24 cellular contexts compared by ENCODE assay signal in genomic region chr10:132959296-132959961, GRCh38. TPM values are rescaled to one million over a fixed set of nuclear protein-coding genes. Genes with fewer than 3 reads are reported as not detected.
DNase-seq lines count a peak whose midpoint lies in the region; ATAC-seq and TF ChIP-seq lines count a peak whose summit lies in the region.
"Had no signal": no experiment of that assay in that cellular context is flagged by ENCODE, and none has a peak within 500 bp of the region (broad histone marks: within the 10 kb centered on the region; RNA-seq: fewer than 3 reads in every experiment).

No MANE protein-coding gene starts in this region.

- TF ChIP-seq EP300 in SK-N-SH (IDR thresholded peaks at IDR 0.05; ENCODE audit: borderline replicate concordance in 1 of 2, low read depth in 1 of 2, low read length in 1 of 2) = no peak

- CTCF ChIA-PET in SK-N-SH (lab: Yijun Ruan, JAX) = no interaction called here
- CTCF ChIA-PET in naive thymus-derived CD4-positive, alpha-beta T cell (lab: Charles Lee) = no interaction called here

- H3K27me3 ChIP-seq in SK-N-SH (ENCODE audit: insufficient read depth) = peaks cover 4% of the 10 kb centered on the region; the same call in 1 of the 2 replicates
- H3K27me3 ChIP-seq in right atrium auricular region = no peaks in the 10 kb centered on the region
- peaks cover 0 to 53% of the 10 kb centered on the region in 2 donors for H3K27me3 ChIP-seq in left lung
- H3K27me3 ChIP-seq in naive thymus-derived CD4-positive, alpha-beta T cell (ENCODE audit: control insufficient read depth in 2 of 2, insufficient read depth in 2 of 2, low read length in 2 of 2) = no peaks in the 10 kb centered on the region

- H4K20me1 ChIP-seq in SK-N-SH (ENCODE audit: insufficient read depth) = no peaks in the 10 kb centered on the region

- peak overlapping the region; percentile 63 for H3K27ac Mint-ChIP-seq in stimulated activated effector memory CD8-positive, alpha-beta T cell treated with anti-CD3 and anti-CD28 coated beads, Interleukin-12 subunit alpha, Interleukin-12 subunit beta, amount 100 ng/mL, for 72 hours
- no peak overlapping the region for H3K27ac Mint-ChIP-seq in naive thymus-derived CD4-positive, alpha-beta T cell
- H3K27ac Mint-ChIP-seq: B cell; CD4-positive, CD25-positive, alpha-beta regulatory T cell; GM23338 had no signal

- no peaks in the 10 kb centered on the region for H3K9me3 Mint-ChIP-seq in stimulated activated effector memory CD8-positive, alpha-beta T cell treated with anti-CD3 and anti-CD28 coated beads, Interleukin-12 subunit alpha, Interleukin-12 subunit beta, amount 100 ng/mL, for 72 hours
- H3K9me3 Mint-ChIP-seq in naive thymus-derived CD4-positive, alpha-beta T cell = peaks cover 0 to 2% (median 0%) of the 10 kb centered on the region in 11 donors
- H3K9me3 Mint-ChIP-seq: CD4-positive, CD25-positive, alpha-beta regulatory T cell; GM23338 had no signal

- no peaks in the 10 kb centered on the region for H3K9me2 ChIP-seq in SK-N-SH

- H3K4me1 ChIP-seq in SK-N-SH (ENCODE audit: control insufficient read depth in 1 of 2, insufficient read depth in 2 of 2, low read depth in 1 of 2, low read length in 1 of 2) (peaks cover 0 to 11% of the 10 kb centered on the region in 2 experiments; a peak in 1 of 4 replicates), right atrium auricular region (peaks cover 0 to 23% of the 10 kb centered on the region in 2 donors), left lung (peaks cover 0 to 14% of the 10 kb centered on the region in 2 donors)
- peaks cover 0 to 3% of the 10 kb centered on the region in 2 donors for H3K4me1 ChIP-seq in naive thymus-derived CD4-positive, alpha-beta T cell (ENCODE audit: control insufficient read depth in 2 of 2, insufficient read depth in 2 of 2, low read length in 2 of 2)

- no peaks in the 10 kb centered on the region for H3K9me3 ChIP-seq in SK-N-SH
- H3K9me3 ChIP-seq in right atrium auricular region = no peaks in the 10 kb centered on the region
- H3K9me3 ChIP-seq in left lung = no peaks in the 10 kb centered on the region
- H3K9me3 ChIP-seq in naive thymus-derived CD4-positive, alpha-beta T cell (ENCODE audit: control insufficient read depth in 2 of 3, low read length in 3 of 3) = no peaks in the 10 kb centered on the region

- intact Hi-C loops in cardiac septum (cut with DNase I) (no loop called here), left lung (cut with DNase I) (no loop called here)
- intact Hi-C loops in naive thymus-derived CD4-positive, alpha-beta T cell (cut with micrococcal nuclease) = no loop called here

- no peak overlapping the region for H3K9ac ChIP-seq in SK-N-SH

- H3K36me3 ChIP-seq in SK-N-SH (replicated peaks in 1 of 2; ENCODE audit: control insufficient read depth in 1 of 2, insufficient read depth in 2 of 2, low read length in 1 of 2) (no peaks in the 10 kb centered on the region), right atrium auricular region (no peaks in the 10 kb centered on the region), left lung (no peaks in the 10 kb centered on the region)
- H3K36me3 ChIP-seq in naive thymus-derived CD4-positive, alpha-beta T cell (ENCODE audit: control insufficient read depth in 2 of 3, insufficient read depth in 3 of 3, low read length in 3 of 3) = no peaks in the 10 kb centered on the region

- no peaks in the 10 kb centered on the region for H3K79me2 ChIP-seq in SK-N-SH (ENCODE audit: insufficient read depth)

- H3K4me1 Mint-ChIP-seq in stimulated activated effector memory CD8-positive, alpha-beta T cell treated with anti-CD3 and anti-CD28 coated beads, Interleukin-12 subunit alpha, Interleukin-12 subunit beta, amount 100 ng/mL, for 72 hours = peaks cover 24% of the 10 kb centered on the region
- peaks cover 7 to 18% (median 11%) of the 10 kb centered on the region in 7 donors for H3K4me1 Mint-ChIP-seq in naive thymus-derived CD4-positive, alpha-beta T cell

- TF ChIP-seq CTCF in SK-N-SH (IDR thresholded peaks at IDR 0.05) (no peak), right atrium auricular region (IDR thresholded peaks at IDR 0.05) (no peak), left lung (IDR thresholded peaks at IDR 0.05) (no peak)

- no peak overlapping the region for H3K4me2 ChIP-seq in SK-N-SH
- H3K4me2 ChIP-seq: GM23338 had no signal

- peaks cover 0 to 16% (median 8%) of the 10 kb centered on the region in 5 donors for H3K27me3 Mint-ChIP-seq in naive thymus-derived CD4-positive, alpha-beta T cell
- H3K27me3 Mint-ChIP-seq: CD4-positive, CD25-positive, alpha-beta regulatory T cell had no signal

- TF ChIP-seq RAD21 in SK-N-SH (IDR thresholded peaks at IDR 0.05; ENCODE audit: low read length) = no peak

- no peak overlapping the region for H3K4me3 Mint-ChIP-seq in stimulated activated effector memory CD8-positive, alpha-beta T cell treated with anti-CD3 and anti-CD28 coated beads, Interleukin-12 subunit alpha, Interleukin-12 subunit beta, amount 100 ng/mL, for 72 hours
- H3K4me3 Mint-ChIP-seq in naive thymus-derived CD4-positive, alpha-beta T cell = peak overlapping the region in 1 of 10 donors; percentile 39
- H3K4me3 Mint-ChIP-seq: B cell; CD4-positive, CD25-positive, alpha-beta regulatory T cell; GM23338 had no signal

- POLR2A ChIA-PET in SK-N-SH (lab: Yijun Ruan, JAX) = no interaction called here
- POLR2A ChIA-PET in naive thymus-derived CD4-positive, alpha-beta T cell (lab: Charles Lee) = no interaction called here

- no peak overlapping the region for H2AFZ ChIP-seq in SK-N-SH (ENCODE audit: low read depth)
- H2AFZ ChIP-seq: GM23338 had no signal

- H3K4me3 ChIP-seq in SK-N-SH (ENCODE audit: low read depth in 2 of 2, low read length in 1 of 2) = no peak overlapping the region
- no peak overlapping the region for H3K4me3 ChIP-seq in right atrium auricular region
- no peak overlapping the region for H3K4me3 ChIP-seq in left lung
- no peak overlapping the region for H3K4me3 ChIP-seq in naive thymus-derived CD4-positive, alpha-beta T cell (ENCODE audit: low read length)
- H3K4me3 ChIP-seq: GM23338 had no signal

- no peak overlapping the region for H3K27ac ChIP-seq in SK-N-SH (ENCODE audit: low read depth in 2 of 2, low read length in 1 of 2)
- no peak overlapping the region for H3K27ac ChIP-seq in right atrium auricular region
- H3K27ac ChIP-seq in left lung = no peak overlapping the region
- no peak overlapping the region for H3K27ac ChIP-seq in naive thymus-derived CD4-positive, alpha-beta T cell (ENCODE audit: low read depth, low read length)
- H3K27ac ChIP-seq: 22Rv1 had no signal

- DNase-seq in SK-N-SH (peak; percentile 25), cardiac septum (ENCODE audit: low spot score) (peak; percentile 4), right atrium auricular region (ENCODE audit: low spot score) (no peak), left lung (peak; percentile 27 to 72), GM03348 (ENCODE audit: low spot score) (no peak)
- DNase-seq in stimulated activated effector memory CD8-positive, alpha-beta T cell treated with anti-CD3 and anti-CD28 coated beads, Interleukin-12 subunit alpha, Interleukin-12 subunit beta, amount 100 ng/mL, for 72 hours (ENCODE audit: low spot score in 2 of 2) = no peak
- no peak for DNase-seq in naive thymus-derived CD4-positive, alpha-beta T cell
- DNase-seq: CD4-positive, CD25-positive, alpha-beta regulatory T cell; COR-L47; DMS153; GF-D8; NCI-H1417; NCI-H187; NCI-H2107; NCI-H510A; NCI-H774; OCI-M1; SIG-M5 had no signal

- ATAC-seq in SK-N-SH treated with all-trans-retinoic acid at 6 μM for 48 hours (no peak), left lung (no peak)
- ATAC-seq in stimulated activated effector memory CD8-positive, alpha-beta T cell treated with anti-CD3 and anti-CD28 coated beads, Interleukin-12 subunit alpha, Interleukin-12 subunit beta, amount 100 ng/mL, for 72 hours = no peak
- no peak for ATAC-seq in naive thymus-derived CD4-positive, alpha-beta T cell
- ATAC-seq: GM23338 had no signal

- H3K36me3 Mint-ChIP-seq in stimulated activated effector memory CD8-positive, alpha-beta T cell treated with anti-CD3 and anti-CD28 coated beads, Interleukin-12 subunit alpha, Interleukin-12 subunit beta, amount 100 ng/mL, for 72 hours = peaks cover 8% of the 10 kb centered on the region
- H3K36me3 Mint-ChIP-seq in naive thymus-derived CD4-positive, alpha-beta T cell = no peaks in the 10 kb centered on the region
- H3K36me3 Mint-ChIP-seq: CD4-positive, CD25-positive, alpha-beta regulatory T cell had no signal

- H3F3A ChIP-seq in SK-N-SH (replicated peaks; ENCODE audit: insufficient read depth) = no peaks in the 10 kb centered on the region

- 75% methylated on average over 9 of the region's 20 CpGs for WGBS in SK-N-SH (ENCODE audit: low lambda C conversion rate)

TF ChIP-seq in SK-N-SH, 30 proteins besides CTCF, POLR2A, EP300 and RAD21:
- TF ChIP-seq TCF12 (IDR thresholded peaks at IDR 0.05) (no peak), NFIC (IDR thresholded peaks at IDR 0.05; ENCODE audit: borderline replicate concordance) (no peak)
TF ChIP-seq in SK-N-SH: peak in this region for 0.

TF ChIP-seq in SK-N-SH treated with all-trans-retinoic acid at 6 μM for 48 hours, 23 proteins besides CTCF, POLR2A, EP300 and RAD21:
- TF ChIP-seq POU6F1 (CRISPR knock-in tag; IDR thresholded peaks at IDR 0.05; ENCODE audit: borderline replicate concordance, low read depth) (no peak), OSR1 (CRISPR knock-in tag; IDR thresholded peaks at IDR 0.05) (no peak), ZC3H10 (CRISPR knock-in tag; IDR thresholded peaks at IDR 0.05) (no peak), TOX (CRISPR knock-in tag; IDR thresholded peaks at IDR 0.05; ENCODE audit: borderline replicate concordance) (no peak)

RNA-seq across cellular contexts. Expression of gene CFAP46, which starts 17.1 kb away (rescaled TPM):
- polyA plus RNA-seq in SK-N-SH (2012; rRNA removed) = 3.9 and 4.9 TPM in 2 replicates
- polyA plus RNA-seq in SK-N-SH (2012; cell fraction: cytosol; rRNA removed) = 3.8 and 4.1 TPM in 2 replicates
- polyA plus RNA-seq in SK-N-SH (2012; cell fraction: nucleus; rRNA removed) = 9.4 and 11.4 TPM in 2 replicates
- total RNA-seq in cardiac septum (0.94 TPM), right atrium auricular region (1 to 10 TPM in 1 of 2 donors, under 1 TPM in 1; 0.35 to 1.5 TPM), left lung (1 to 10 TPM; 1.2 to 4.1 TPM)
- total RNA-seq in naive thymus-derived CD4-positive, alpha-beta T cell = under 1 TPM in 1 of 5 experiments, not detected in 4; 0.05 TPM
- not detected for polyA plus RNA-seq in naive thymus-derived CD4-positive, alpha-beta T cell
- total RNA-seq: B cell; CD4-positive, CD25-positive, alpha-beta regulatory T cell; M059J; RPMI7951 had no signal
- polyA plus RNA-seq: CD4-positive, CD25-positive, alpha-beta regulatory T cell had no signal

Comparison
In these comparisons a context has a peak if more than half of its experiments do, and no peak if none do; other contexts are left out.
1. DNase-seq: peak in SK-N-SH (single experiment), cardiac septum (single experiment) and left lung (2 of 2); none in right atrium auricular region (single experiment), stimulated activated effector memory CD8-positive, alpha-beta T cell treated with anti-CD3 and anti-CD28 coated beads, Interleukin-12 subunit alpha, Interleukin-12 subunit beta, amount 100 ng/mL, for 72 hours (0 of 2), GM03348 (single experiment) and naive thymus-derived CD4-positive, alpha-beta T cell (0 of 9).